ENCODE assay signal across 8 cellular contexts in genomic region chr7:128477336-128477690, GRCh38. TPM values are rescaled to one million over a fixed set of nuclear protein-coding genes. Genes with fewer than 3 reads are reported as not detected.
DNase-seq lines count a peak whose midpoint lies in the region; ATAC-seq and TF ChIP-seq lines count a peak whose summit lies in the region.
"Not testable (repeated sequence)": the region's sequence is repeated elsewhere in the genome, so short reads cannot be mapped to it uniquely, and the experiment has no call there.

No MANE protein-coding gene starts in this region.

- H3K36me3 Mint-ChIP-seq in Calu3 (ENCODE audit: insufficient read depth, unreplicated experiment), result peaks cover 16% of the 10 kb centered on the region
- not testable (repeated sequence) for H3K36me3 Mint-ChIP-seq in T-cell

- not testable (repeated sequence) for ATAC-seq in T-cell (replicated peaks in 1 of 4)

- H3K36me3 ChIP-seq in HUES64 (ENCODE audit: insufficient read depth, low read length) (peaks cover 34% of the 10 kb centered on the region), neutrophil (peaks cover 11% of the 10 kb centered on the region)
- H3K36me3 ChIP-seq in adrenal gland (replicated peaks in 1 of 2); kidney epithelial cell (ENCODE audit: control insufficient read depth, insufficient read depth, low read length); thymus (ENCODE audit: control insufficient read depth, insufficient read depth): not testable (repeated sequence)

- CTCF ChIA-PET in Calu3 (lab: Charles Lee) (interaction anchor here (1.1 kb wide), 1 partner anchor 18 kb away, joined by 3 read pairs; no protein-coding TSS in a partner anchor), T-cell (lab: Charles Lee) (interaction anchor here (0.5 to 0.6 kb wide), 2 partner anchors 278 to 1150 kb away, joined by 3 to 6 read pairs; no protein-coding TSS in a partner anchor)

- not testable (repeated sequence) for H3K27me3 ChIP-seq in HUES64 (ENCODE audit: insufficient read depth, low read length); adrenal gland; kidney epithelial cell (ENCODE audit: control insufficient read depth, insufficient read depth, low read length); neutrophil; thymus (ENCODE audit: control insufficient read depth, insufficient read depth)

- not testable (repeated sequence) for TF ChIP-seq CTCF in Calu3 (IDR thresholded peaks at IDR 0.05; ENCODE audit: unreplicated experiment); adrenal gland (IDR thresholded peaks at IDR 0.05); kidney epithelial cell (IDR thresholded peaks at IDR 0.05; ENCODE audit: insufficient read depth, low read length, poor library complexity, severe bottlenecking); neutrophil (IDR thresholded peaks at IDR 0.05)

- POLR2A ChIA-PET in T-cell (lab: Charles Lee), result not testable (repeated sequence)

- peaks cover 19% of the 10 kb centered on the region for H3K4me1 Mint-ChIP-seq in Calu3 (ENCODE audit: low read depth, unreplicated experiment)
- H3K4me1 Mint-ChIP-seq in T-cell, result peaks cover 23 to 30% (median 29%) of the 10 kb centered on the region in 3 donors

- intact Hi-C loops in Calu3 (cut with micrococcal nuclease; ENCODE audit: unreplicated experiment), result loop anchor here (10.0 kb wide), 1 partner anchor 57 kb away; no protein-coding TSS in a partner anchor
- intact Hi-C loops in adrenal gland (cut with DNase I), result not testable (repeated sequence)

- H3K4me1 ChIP-seq in HUES64 (ENCODE audit: insufficient read depth, low read length); thymus (ENCODE audit: control insufficient read depth, insufficient read depth, low read length): not testable (repeated sequence)
- H3K4me1 ChIP-seq in adrenal gland (replicated peaks in 1 of 2) (peaks cover 0 to 13% of the 10 kb centered on the region in 2 donors), neutrophil (ENCODE audit: control insufficient read depth in 1 of 2, insufficient read depth in 1 of 2, low read depth in 1 of 2, low read length in 1 of 2) (peaks cover 12 to 13% of the 10 kb centered on the region in 2 experiments)

- H3K9me3 Mint-ChIP-seq in Calu3 (ENCODE audit: low read depth, unreplicated experiment); T-cell: not testable (repeated sequence)

- H3K9ac ChIP-seq in HUES64 (ENCODE audit: low read depth, low read length), result peak overlapping the region; percentile 94

- not testable (repeated sequence) for BruUV-seq in Calu3 (replicated peaks; lab: Mats Ljungman, UMichigan)

- H3K27me3 Mint-ChIP-seq in Calu3 (ENCODE audit: unreplicated experiment); T-cell: not testable (repeated sequence)

- H3K27ac ChIP-seq in HUES64 (ENCODE audit: low read depth, low read length), result peak overlapping the region; percentile 95
- H3K27ac ChIP-seq in adrenal gland, result peak overlapping the region; percentile 56 to 90 (median 78)
- H3K27ac ChIP-seq in epithelial cell of prostate, result peak overlapping the region; percentile 75
- H3K27ac ChIP-seq in neutrophil; thymus (ENCODE audit: low read depth): not testable (repeated sequence)

- 5% methylated on average over 4 of the region's 4 CpGs for WGBS in HUES64
- 2 to 7% (median 4%) methylated on average over 4 of the region's 4 CpGs for WGBS in adrenal gland, 4 donors
- 5% methylated on average over 4 of the region's 4 CpGs for WGBS in thymus

- H3K27ac Mint-ChIP-seq in Calu3 (ENCODE audit: unreplicated experiment) (peak overlapping the region; percentile 99), T-cell (peak overlapping the region; percentile 94 to 96)

- H3K9me3 ChIP-seq in HUES64 (ENCODE audit: insufficient read depth, low read depth, low read length); adrenal gland (replicated peaks in 1 of 3); neutrophil; thymus (ENCODE audit: control insufficient read depth): not testable (repeated sequence)

- DNase-seq in Calu3; T-cell; adrenal gland; epithelial cell of prostate (ENCODE audit: low read depth, low spot score); kidney epithelial cell (ENCODE audit: low read depth): not testable (repeated sequence)

- H3K4me3 Mint-ChIP-seq in Calu3 (ENCODE audit: low read depth, unreplicated experiment), result peak overlapping the region; percentile 99
- H3K4me3 Mint-ChIP-seq in T-cell, result peak overlapping the region; percentile 96 to 99 (median 97)

- peak overlapping the region; percentile 85 for H3K4me3 ChIP-seq in HUES64 (ENCODE audit: low read length)
- H3K4me3 ChIP-seq in adrenal gland, result peak overlapping the region; percentile 11 to 78 (median 65)
- H3K4me3 ChIP-seq in kidney epithelial cell (ENCODE audit: low read depth, low read length), result peak overlapping the region; percentile 84
- H3K4me3 ChIP-seq in neutrophil (ENCODE audit: low read depth in 1 of 2, low read length in 1 of 2), result peak overlapping the region; percentile 72 to 82
- peak overlapping the region; percentile 67 for H3K4me3 ChIP-seq in thymus (ENCODE audit: low read length)

- TF ChIP-seq POLR2A in adrenal gland (IDR thresholded peaks at IDR 0.05), result not testable (repeated sequence)

RNA-seq across cellular contexts. Expression of gene METTL2B, which starts 0.8 kb away (rescaled TPM):
- total RNA-seq in Calu3 (2022), result 29.7 and 30.0 TPM in 2 replicates
- polyA plus RNA-seq in HUES64 (2013, experiment 1 of 2), result 24.0 TPM
- 25.1 TPM for polyA plus RNA-seq in HUES64 (2013, experiment 2 of 2)
- total RNA-seq in T-cell, result 10 to 100 TPM; 17.7 to 29.9 (median 26.1) TPM
- 10 to 100 TPM; 15.3 to 35.9 (median 27.4) TPM for total RNA-seq in adrenal gland
- 10 to 100 TPM in 1 of 3 donors, 1 to 10 TPM in 2; 7.1 to 26.8 (median 9.8) TPM for polyA plus RNA-seq in adrenal gland
- total RNA-seq in kidney epithelial cell, result 40.0 and 47.5 TPM in 2 replicates
- 11.6 TPM for polyA plus RNA-seq in thymus

RNA-seq across cellular contexts. Expression of gene HILPDA, which starts 21.6 kb away (rescaled TPM):
- 14.5 and 17.4 TPM in 2 replicates for total RNA-seq in Calu3 (2022)
- polyA plus RNA-seq in HUES64 (2013, experiment 1 of 2), result 33.1 TPM
- polyA plus RNA-seq in HUES64 (2013, experiment 2 of 2), result 32.6 TPM
- 1 to 10 TPM; 2.0 to 4.8 (median 3.3) TPM for total RNA-seq in T-cell
- 10 to 100 TPM in 1 of 8 donors, 1 to 10 TPM in 7; 3.0 to 15.5 (median 7.0) TPM for total RNA-seq in adrenal gland
- polyA plus RNA-seq in adrenal gland, result 10 to 100 TPM in 1 of 3 donors, 1 to 10 TPM in 2; 4.1 to 16.0 (median 8.0) TPM
- 13.6 and 15.6 TPM in 2 replicates for total RNA-seq in kidney epithelial cell
- polyA plus RNA-seq in thymus, result 8.6 TPM
